Comparison of ENCODE assay signal across 8 cellular contexts in genomic region chr2:71882949-71883472, GRCh38.
DNase-seq lines count a peak whose midpoint lies in the region; ATAC-seq and TF ChIP-seq lines count a peak whose summit lies in the region.

No MANE protein-coding gene starts in this region.

- H3K4me3 ChIP-seq in AG09309 (ENCODE audit: control insufficient read depth, low read depth, low read length) (no peak overlapping the region), hepatocyte (no peak overlapping the region), spleen (no peak overlapping the region), esophagus squamous epithelium (no peak overlapping the region)

- H3K4me3 Mint-ChIP-seq in WTC11, result no peak overlapping the region

- TF ChIP-seq CTCF in AG09309 (IDR thresholded peaks at IDR 0.05; ENCODE audit: control insufficient read depth, insufficient read depth, low read depth, low read length, missing control alignments), result no peak
- no peak for TF ChIP-seq CTCF in WTC11 (IDR thresholded peaks at IDR 0.05)
- no peak for TF ChIP-seq CTCF in hepatocyte (IDR thresholded peaks at IDR 0.05; ENCODE audit: poor library complexity)
- no peak for TF ChIP-seq CTCF in spleen (IDR thresholded peaks at IDR 0.05 in 8 of 11, conservative IDR thresholded peaks at IDR 0.05 in 3 of 11)
- no peak for TF ChIP-seq CTCF in esophagus squamous epithelium (IDR thresholded peaks at IDR 0.05)

- no peak for ATAC-seq in WTC11
- no peak for ATAC-seq in HG02852 (IDR thresholded peaks at IDR 0.05; ENCODE audit: unreplicated experiment)

- no peaks in the 10 kb centered on the region for H3K79me2 ChIP-seq in hepatocyte

- H3K4me1 Mint-ChIP-seq in WTC11, result peaks cover 3% of the 10 kb centered on the region; the same call in 1 of the 2 replicates

- no peaks in the 10 kb centered on the region for H3K36me3 Mint-ChIP-seq in WTC11

- H3K36me3 ChIP-seq in hepatocyte (replicated peaks; ENCODE audit: insufficient read depth, low read depth) (no peaks in the 10 kb centered on the region), spleen (no peaks in the 10 kb centered on the region), esophagus squamous epithelium (no peaks in the 10 kb centered on the region)

- H3K27ac ChIP-seq in hepatocyte (no peak overlapping the region), spleen (peak overlapping the region in 6 of 8 donors; percentile 27 to 70 (median 60)), esophagus squamous epithelium (peak overlapping the region in 1 of 4 donors; percentile 19)

- no peak for TF ChIP-seq POLR2A in spleen (IDR thresholded peaks at IDR 0.05)
- TF ChIP-seq POLR2A in esophagus squamous epithelium (IDR thresholded peaks at IDR 0.05), result no peak

- intact Hi-C loops in spleen (cut with DNase I; ENCODE audit: low total_unique reads) (no loop called here), esophagus squamous epithelium (cut with DNase I) (no loop called here)

- DNase-seq in AG09309 (ENCODE audit: low read depth), result peak; percentile 93
- DNase-seq in LHCN-M2 (ENCODE audit: low read depth), result peak; percentile 98
- no peak for DNase-seq in WTC11 (ENCODE audit: low spot score)
- peak; percentile 90 for DNase-seq in hepatocyte (ENCODE audit: low spot score)
- peak; percentile 88 for DNase-seq in spleen
- no peak for DNase-seq in NCI-H2107 (lab: John Stamatoyannopoulos, UW)
- DNase-seq in esophagus squamous epithelium (lab: John Stamatoyannopoulos, UW), result no peak

- H3K4me2 ChIP-seq in hepatocyte, result no peak overlapping the region

- no peaks in the 10 kb centered on the region for H4K20me1 ChIP-seq in hepatocyte (ENCODE audit: insufficient read depth, poor library complexity, severe bottlenecking)

- H3K27me3 Mint-ChIP-seq in WTC11 (ENCODE audit: low read depth), result peaks cover 5% of the 10 kb centered on the region

- H3K9me3 ChIP-seq in hepatocyte (ENCODE audit: low read depth) (no peaks in the 10 kb centered on the region), spleen (peaks cover 0 to 20% (median 3%) of the 10 kb centered on the region in 8 donors), esophagus squamous epithelium (peaks cover 0 to 7% (median 0%) of the 10 kb centered on the region in 3 donors)

- 50% methylated on average over 8 of the region's 8 CpGs for WGBS in hepatocyte (ENCODE audit: low lambda C conversion rate, missing lambda C conversion rate)
- WGBS in spleen, 5 donors, result 17 to 39% (median 25%) methylated on average over 7 to 8 of the region's 8 CpGs
- 36 to 38% methylated on average over 1 to 2 of the region's 8 CpGs for WGBS in esophagus squamous epithelium, 2 donors

- H3K9me2 ChIP-seq in hepatocyte (replicated peaks; ENCODE audit: insufficient read depth), result no peaks in the 10 kb centered on the region

- H3K9me3 Mint-ChIP-seq in WTC11, result peaks cover 23% of the 10 kb centered on the region

- H3K4me1 ChIP-seq in hepatocyte (ENCODE audit: insufficient read depth), result peaks cover 9% of the 10 kb centered on the region
- peaks cover 15 to 51% (median 35%) of the 10 kb centered on the region in 6 donors for H3K4me1 ChIP-seq in spleen
- peaks cover 0 to 35% (median 32%) of the 10 kb centered on the region in 3 donors for H3K4me1 ChIP-seq in esophagus squamous epithelium

- H2AFZ ChIP-seq in hepatocyte, result no peak overlapping the region

- no peaks in the 10 kb centered on the region for H3K27me3 ChIP-seq in hepatocyte
- no peaks in the 10 kb centered on the region for H3K27me3 ChIP-seq in spleen (replicated peaks in 1 of 7)
- H3K27me3 ChIP-seq in esophagus squamous epithelium, result no peaks in the 10 kb centered on the region

- POLR2A ChIA-PET in WTC11 (lab: Charles Lee), result no interaction called here

- no peak overlapping the region for H3K27ac Mint-ChIP-seq in WTC11

- CTCF ChIA-PET in WTC11 (lab: Charles Lee), result no interaction called here

TF ChIP-seq in WTC11, 78 proteins besides CTCF, POLR2A, EP300 and RAD21:
- TF ChIP-seq GABPB1 (CRISPR knock-in tag; IDR thresholded peaks at IDR 0.05) (peak; percentile 95), ZNF423 (CRISPR knock-in tag; IDR thresholded peaks at IDR 0.05) (no peak), MAX (CRISPR knock-in tag; IDR thresholded peaks at IDR 0.05) (no peak), SMAD4 (CRISPR knock-in tag; IDR thresholded peaks at IDR 0.05) (no peak)
TF ChIP-seq in WTC11: peak in this region for 1.

Comparison
In these comparisons a context has a peak if more than half of its experiments do, and no peak if none do; other contexts are left out.
1. DNase-seq: peak in AG09309 (single experiment), LHCN-M2 (single experiment), hepatocyte (single experiment) and spleen (single experiment); none in WTC11 (single experiment), NCI-H2107 (single experiment) and esophagus squamous epithelium (single experiment).